Comparison of ENCODE assay signal across 26 cellular contexts in genomic region chr3:139780603-139781002, GRCh38.
DNase-seq lines count a peak whose midpoint lies in the region; ATAC-seq, FAIRE-seq and TF ChIP-seq lines count a peak whose summit lies in the region.
"Had no signal": no experiment of that assay in that cellular context is flagged by ENCODE, and none has a peak within 500 bp of the region (broad histone marks: within the 10 kb centered on the region; RNA-seq: fewer than 3 reads in every experiment).

No MANE protein-coding gene starts in this region.

- H3K36me3 ChIP-seq in H1 (ENCODE audit: control insufficient read depth in 2 of 4, insufficient read depth in 4 of 4, low read length in 3 of 4) = no peaks in the 10 kb centered on the region
- H3K36me3 ChIP-seq: BLaER1 treated with 17β-estradiol and CSF1 and Interleukin-3, amounts not matched to agents 10 nM and 100 nM; MG63; Peyer's patch; SJCRH30 had no signal

- no peaks in the 10 kb centered on the region for H3K36me3 Mint-ChIP-seq in nephron (ENCODE audit: low read depth)
- H3K36me3 Mint-ChIP-seq in WTC11 = no peaks in the 10 kb centered on the region

- H3K27ac Mint-ChIP-seq in nephron (peak overlapping the region; percentile 18 to 83 (median 60)), WTC11 (no peak overlapping the region)
- H3K27ac Mint-ChIP-seq: CD4-positive, alpha-beta T cell; H9 had no signal

- POLR2A ChIA-PET in H1 (lab: Charles Lee; ENCODE audit: partially characterized antibody) (no interaction called here), WTC11 (lab: Charles Lee) (no interaction called here)

- peak; percentile 5 for DNase-seq in EH (ENCODE audit: low read depth)
- DNase-seq in NCI-H82 treated with DMSO at 0.1 percent for 48 hours (lab: John Stamatoyannopoulos, UW; ENCODE audit: unreplicated experiment) = peak; percentile 27
- DNase-seq in H1 (ENCODE audit: low read depth in 1 of 2, low spot score in 2 of 2) = no peak
- DNase-seq in NCI-H2227 treated with DMSO at 0.1 percent for 48 hours (lab: John Stamatoyannopoulos, UW) = no peak
- no peak for DNase-seq in WTC11 (ENCODE audit: low spot score)
- DNase-seq: AML-193; CD4-positive, alpha-beta T cell; GDM1; H9; KBM-7; MG63; NCI-H1105 treated with DMSO at 0.1 percent for 48 hours; NCI-H146; NCI-H1930; NCI-H2107; NCI-H446; NCI-H526; Peyer's patch had no signal

- H2AK5ac ChIP-seq in H1 (ENCODE audit: low read depth, low read length) = no peak overlapping the region

- H4K8ac ChIP-seq in H1 (ENCODE audit: extremely low read depth, insufficient read depth, low read length) = no peak overlapping the region

- no peak overlapping the region for H2BK15ac ChIP-seq in H1 (ENCODE audit: low read length)

- TF ChIP-seq EP300 in H1 (IDR thresholded peaks at IDR 0.05; ENCODE audit: borderline replicate concordance in 1 of 2, low read depth in 2 of 2, low read length in 2 of 2) = no peak

- peaks cover 58% of the 10 kb centered on the region for H3K4me1 Mint-ChIP-seq in nephron
- no peaks in the 10 kb centered on the region; the same call in 1 of the 2 replicates for H3K4me1 Mint-ChIP-seq in WTC11
- H3K4me1 Mint-ChIP-seq: H9 had no signal

- no peak overlapping the region for H3K4me2 ChIP-seq in H1 (ENCODE audit: insufficient read depth in 1 of 2, low read depth in 2 of 2, low read length in 2 of 2)
- H3K4me2 ChIP-seq: A549; BLaER1 treated with 17β-estradiol and CSF1 and Interleukin-3, amounts not matched to agents 10 nM and 100 nM had no signal

- H3K79me1 ChIP-seq in H1 (ENCODE audit: low read depth, low read length) = no peaks in the 10 kb centered on the region

- ATAC-seq in WTC11 (no peak), GM21515 (IDR thresholded peaks at IDR 0.05; ENCODE audit: unreplicated experiment) (no peak)
- ATAC-seq: A549, GM12878, SK-N-SH treated with all-trans-retinoic acid at 6 μM for 48 hours had no signal

- H4K20me1 ChIP-seq in H1 (replicated peaks in 1 of 2; ENCODE audit: control insufficient read depth in 1 of 2, insufficient read depth in 2 of 2, low read length in 2 of 2) = no peaks in the 10 kb centered on the region
- H4K20me1 ChIP-seq: BLaER1 treated with 17β-estradiol and CSF1 and Interleukin-3, amounts not matched to agents 10 nM and 100 nM had no signal

- CTCF ChIA-PET in H1 (lab: Charles Lee; ENCODE audit: partially characterized antibody) = no interaction called here
- CTCF ChIA-PET in WTC11 (lab: Charles Lee) = no interaction called here

- H3K18ac ChIP-seq in H1 (ENCODE audit: extremely low read depth, low read length) = no peak overlapping the region

- no peak overlapping the region for H3K14ac ChIP-seq in H1 (ENCODE audit: insufficient read length)

- peaks cover 16% of the 10 kb centered on the region for H3K27me3 Mint-ChIP-seq in nephron (ENCODE audit: low read depth)
- H3K27me3 Mint-ChIP-seq in WTC11 (ENCODE audit: low read depth) = no peaks in the 10 kb centered on the region

- WGBS in H1 (ENCODE audit: extremely low coverage in 1 of 2, insufficient coverage in 1 of 2, insufficient read length in 1 of 2, insufficient replicate concordance in 2 of 2, low coverage in 1 of 2, low lambda C conversion rate in 2 of 2, missing lambda C conversion rate in 1 of 2), 2 experiments = 100% methylated on average over 1 of the region's 1 CpG; no CpG with 5 or more reads in 1 of the 2 experiments

- H4K91ac ChIP-seq in H1 (replicated peaks; ENCODE audit: insufficient read length, low read length) = no peak overlapping the region

- no peaks in the 10 kb centered on the region for H3K23me2 ChIP-seq in H1 (ENCODE audit: low read depth, low read length)

- H2BK20ac ChIP-seq in H1 (ENCODE audit: low read length) = no peak overlapping the region

- no peak overlapping the region for H2BK12ac ChIP-seq in H1 (ENCODE audit: low read depth, low read length)

- H3K9ac ChIP-seq in H1 (replicated peaks in 1 of 4; ENCODE audit: extremely low read depth in 1 of 4, low read depth in 3 of 4, low read length in 3 of 4) = no peak overlapping the region
- H3K9ac ChIP-seq: BLaER1 treated with 17β-estradiol and CSF1 and Interleukin-3, amounts not matched to agents 10 nM and 100 nM had no signal

- no peak overlapping the region for H2BK120ac ChIP-seq in H1 (replicated peaks; ENCODE audit: low read depth, low read length)

- H3K27ac ChIP-seq in H1 (ENCODE audit: low read depth, low read length) = no peak overlapping the region
- H3K27ac ChIP-seq: A549; BLaER1 treated with 17β-estradiol and CSF1 and Interleukin-3, amounts not matched to agents 10 nM and 100 nM; Peyer's patch; SJCRH30 had no signal

- peak overlapping the region in 2 of 3 experiments; percentile 27 to 46 for H3K4me3 Mint-ChIP-seq in nephron
- H3K4me3 Mint-ChIP-seq in WTC11 = no peak overlapping the region
- H3K4me3 Mint-ChIP-seq: CD4-positive, alpha-beta T cell; H9 had no signal

- no peak for TF ChIP-seq POLR2A in H1 (IDR thresholded peaks at IDR 0.05; ENCODE audit: control extremely low read depth in 1 of 2, low read depth in 2 of 2, low read length in 2 of 2)

- no peaks in the 10 kb centered on the region for H3K79me2 ChIP-seq in H1 (ENCODE audit: control insufficient read depth in 1 of 2, insufficient read depth in 2 of 2, low read length in 2 of 2)

- H2AFZ ChIP-seq in H1 (ENCODE audit: low read length) = no peak overlapping the region

- H3K9me3 ChIP-seq in H1 (ENCODE audit: insufficient read depth in 2 of 2, low read depth in 1 of 2, low read length in 1 of 2) = no peaks in the 10 kb centered on the region
- H3K9me3 ChIP-seq: A549; BLaER1 treated with 17β-estradiol and CSF1 and Interleukin-3, amounts not matched to agents 10 nM and 100 nM; MG63; Peyer's patch; SJCRH30 had no signal

- no peak overlapping the region for H3K56ac ChIP-seq in H1 (replicated peaks; ENCODE audit: insufficient read length, low read depth, low read length)

- H2BK5ac ChIP-seq in H1 (ENCODE audit: low read depth, low read length) = no peak overlapping the region

- no peak overlapping the region for H4K5ac ChIP-seq in H1 (ENCODE audit: insufficient read length, low read depth, low read length)

- no peak overlapping the region for H3K4me3 ChIP-seq in H1 (ENCODE audit: extremely low read depth in 1 of 4, insufficient read depth in 2 of 4, low read depth in 3 of 4, low read length in 4 of 4)
- H3K4me3 ChIP-seq: A549; BLaER1 treated with 17β-estradiol and CSF1 and Interleukin-3, amounts not matched to agents 10 nM and 100 nM; GM12878; MG63; Peyer's patch; SJCRH30 had no signal

- peaks cover 5% of the 10 kb centered on the region for H3K9me3 Mint-ChIP-seq in nephron
- peaks cover 6% of the 10 kb centered on the region for H3K9me3 Mint-ChIP-seq in WTC11
- H3K9me3 Mint-ChIP-seq: CD4-positive, alpha-beta T cell had no signal

- H3K4ac ChIP-seq in H1 (replicated peaks; ENCODE audit: insufficient read length, low read depth, low read length) = no peak overlapping the region

- FAIRE-seq in H1 (lab: Jason Lieb, UNC) = no peak
- FAIRE-seq: A549, D721Med, GM12878 had no signal

- no peak overlapping the region for H3K23ac ChIP-seq in H1 (ENCODE audit: insufficient read length)

- no peak for TF ChIP-seq RAD21 in H1 (IDR thresholded peaks at IDR 0.05 in 1 of 2, conservative IDR thresholded peaks at IDR 0.05 in 1 of 2; ENCODE audit: low read depth in 2 of 2, low read length in 2 of 2)

- no peaks in the 10 kb centered on the region for H3K4me1 ChIP-seq in H1 (replicated peaks in 1 of 4; ENCODE audit: control insufficient read depth in 3 of 4, insufficient read depth in 4 of 4, low read length in 3 of 4)
- H3K4me1 ChIP-seq: A549; BLaER1 treated with 17β-estradiol and CSF1 and Interleukin-3, amounts not matched to agents 10 nM and 100 nM; Peyer's patch had no signal

- no peaks in the 10 kb centered on the region for H3K27me3 ChIP-seq in H1 (replicated peaks in 1 of 4; ENCODE audit: control insufficient read depth in 3 of 4, extremely low read depth in 1 of 4, insufficient read depth in 3 of 4, low read length in 3 of 4)
- H3K27me3 ChIP-seq: BLaER1 treated with 17β-estradiol and CSF1 and Interleukin-3, amounts not matched to agents 10 nM and 100 nM; Peyer's patch; SJCRH30 had no signal

- TF ChIP-seq CTCF in H1 (IDR thresholded peaks at IDR 0.05; ENCODE audit: control extremely low read depth in 1 of 3, insufficient read depth in 1 of 3, low read depth in 1 of 3, low read length in 3 of 3) (no peak), nephron (IDR thresholded peaks at IDR 0.05; ENCODE audit: unreplicated experiment in 3 of 3) (no peak), WTC11 (IDR thresholded peaks at IDR 0.05) (no peak)

TF ChIP-seq in H1, 55 proteins besides CTCF, POLR2A, EP300 and RAD21:
- no peak for TF ChIP-seq JUN (IDR thresholded peaks at IDR 0.05; ENCODE audit: low read depth, low read length)
- TF ChIP-seq NANOG (IDR thresholded peaks at IDR 0.05; ENCODE audit: insufficient read depth, low read depth, low read length, poor library complexity, severe bottlenecking) = no peak
- no peak for TF ChIP-seq TEAD4 (IDR thresholded peaks at IDR 0.05; ENCODE audit: low read depth, low read length)
- TF ChIP-seq EZH2 (IDR thresholded peaks at IDR 0.05; ENCODE audit: low read depth, low read length, severe bottlenecking) = peak; percentile 11

TF ChIP-seq in WTC11, 78 proteins besides CTCF, POLR2A, EP300 and RAD21 (continues in another document):
- TF ChIP-seq OVOL2 (CRISPR knock-in tag; IDR thresholded peaks at IDR 0.05; ENCODE audit: borderline replicate concordance) = no peak
- no peak for TF ChIP-seq SMAD4 (CRISPR knock-in tag; IDR thresholded peaks at IDR 0.05)

Comparison
In these comparisons a context has a peak if more than half of its experiments do, and no peak if none do; other contexts are left out.
1. DNase-seq: peak in EH (single experiment) and NCI-H82 treated with DMSO at 0.1 percent for 48 hours (single experiment); none in H1 (0 of 2), NCI-H2227 treated with DMSO at 0.1 percent for 48 hours (single experiment) and WTC11 (single experiment).